8 cellular contexts compared by ENCODE assay signal in genomic region chr14:76376001-76376404, GRCh38. TPM values are rescaled to one million over a fixed set of nuclear protein-coding genes. Genes with fewer than 3 reads are reported as not detected.
DNase-seq lines count a peak whose midpoint lies in the region; ATAC-seq and TF ChIP-seq lines count a peak whose summit lies in the region.

TSS of gene ESRRB (plus strand) at chr14:76376137. CDS start at chr14:76376402, 265 bp downstream.

- TF ChIP-seq CTCF in HCT116 (IDR thresholded peaks at IDR 0.05 in 2 of 3, conservative IDR thresholded peaks at IDR 0.05 in 1 of 3; ENCODE audit: borderline replicate concordance in 1 of 3, insufficient read depth in 1 of 3, low read depth in 2 of 3, low read length in 2 of 3) (no peak), psoas muscle (IDR thresholded peaks at IDR 0.05) (no peak)

- DNase-seq in HCT116 (ENCODE audit: low read depth, low spot score) (peak; percentile 65), SK-N-MC (ENCODE audit: low read depth, low spot score) (peak; percentile 58), left ventricle myocardium superior (no peak), psoas muscle (no peak), SHP77 treated with DMSO at 0.1 percent for 48 hours (lab: John Stamatoyannopoulos, UW) (no peak), HuH-7 (ENCODE audit: low spot score) (no peak)

- H3K9ac ChIP-seq in HCT116 (ENCODE audit: low read length) (peak within 1 kb of the TSS; percentile 48), SK-N-MC (ENCODE audit: insufficient read length) (peak within 1 kb of the TSS; percentile 56)

- H3K36me3 ChIP-seq in HCT116 (ENCODE audit: control insufficient read depth in 1 of 2, insufficient read depth in 2 of 2, low read length in 2 of 2), result no peaks in the 10 kb centered on the region
- H3K36me3 ChIP-seq in SK-N-MC (ENCODE audit: insufficient read depth, low read length), result no peaks in the 10 kb centered on the region
- H3K36me3 ChIP-seq in psoas muscle (ENCODE audit: insufficient read depth in 1 of 2, low read depth in 1 of 2), result no peaks in the 10 kb centered on the region

- BruUV-seq in HCT116 (replicated peaks; lab: Mats Ljungman, UMichigan), result no TSS peak

- peak within 1 kb of the TSS; percentile 96 for H3K4me2 ChIP-seq in HCT116 (ENCODE audit: low read length)

- no peak for TF ChIP-seq RAD21 in HCT116 (IDR thresholded peaks at IDR 0.05; ENCODE audit: low read depth)

- RAD21 ChIA-PET in HCT116 (lab: Charles Lee; ENCODE audit: low non-redundant PET in 1 of 2, low total read pairs in 2 of 2, uncharacterized antibody in 2 of 2, unreplicated experiment in 2 of 2), result interaction anchor here in 1 of 2 experiments (0.6 kb wide), 1 partner anchor 391 kb away, joined by 3 read pairs; the partner anchor contains the start of gene IFT43

- peaks cover 24% of the 10 kb centered on the region; the same call in 1 of the 2 replicates for H3K27me3 ChIP-seq in HCT116 (ENCODE audit: insufficient read depth, low read length)
- peaks cover 0 to 25% (median 17%) of the 10 kb centered on the region in 3 donors for H3K27me3 ChIP-seq in psoas muscle (ENCODE audit: insufficient read depth in 3 of 3, low read length in 2 of 3)

- TF ChIP-seq POLR2A in HCT116 (IDR thresholded peaks at IDR 0.05; ENCODE audit: borderline replicate concordance, extremely low read depth, insufficient read depth, insufficient read length), result no peak

- H4K20me1 ChIP-seq in HCT116 (ENCODE audit: insufficient read depth), result no peaks in the 10 kb centered on the region

- CTCF ChIA-PET in HCT116 (lab: Charles Lee), result interaction anchor here (0.6 to 1.6 kb wide), 2 partner anchors 11 to 394 kb away, joined by 4 to 7 read pairs; no protein-coding TSS in a partner anchor

- POLR2A ChIA-PET in HCT116 (lab: Charles Lee), result interaction anchor here (0.6 to 0.7 kb wide), 2 partner anchors 13 to 441 kb away, joined by 3 read pairs; no protein-coding TSS in a partner anchor

- peak; percentile 89 for ATAC-seq in HCT116
- peak; percentile 44 for ATAC-seq in left ventricle myocardium superior
- peak in 3 of 4 donors; percentile 36 to 64 (median 53) for ATAC-seq in psoas muscle
- no peak for ATAC-seq in GM18498 (IDR thresholded peaks at IDR 0.05; ENCODE audit: unreplicated experiment)
- no peak for ATAC-seq in HG02588 (IDR thresholded peaks at IDR 0.05; ENCODE audit: unreplicated experiment)

- WGBS in psoas muscle, 3 donors, result 4 to 5% (median 5%) methylated on average over 24 to 25 of the region's 25 CpGs

- no peaks in the 10 kb centered on the region for H3K79me2 ChIP-seq in HCT116 (ENCODE audit: insufficient read depth, low read length)

- H2AFZ ChIP-seq in HCT116 (ENCODE audit: low read depth, low read length, poor library complexity, severe bottlenecking), result peak within 1 kb of the TSS; percentile 81

- intact Hi-C loops in HCT116 (cut with micrococcal nuclease) (no loop called here), left ventricle myocardium superior (cut with micrococcal nuclease) (no loop called here), psoas muscle (cut with DNase I) (no loop called here)

- H3K4me3 ChIP-seq in HCT116 (replicated peaks in 1 of 2; ENCODE audit: low read depth in 1 of 2, low read length in 2 of 2) (peak within 1 kb of the TSS; percentile 64 to 66), SK-N-MC (peak within 1 kb of the TSS; percentile 82), psoas muscle (peak within 1 kb of the TSS; percentile 53)

- H3K9me3 ChIP-seq in HCT116 (ENCODE audit: control insufficient read depth in 1 of 2, insufficient read depth in 1 of 2, low read depth in 1 of 2, low read length in 2 of 2) (no peaks in the 10 kb centered on the region), SK-N-MC (ENCODE audit: low read depth, low read length) (no peaks in the 10 kb centered on the region), psoas muscle (no peaks in the 10 kb centered on the region)

- no peak within 1 kb of the TSS for H3K27ac ChIP-seq in HCT116 (ENCODE audit: low read depth, low read length)
- H3K27ac ChIP-seq in SK-N-MC, result no peak within 1 kb of the TSS
- no peak within 1 kb of the TSS for H3K27ac ChIP-seq in psoas muscle

- no peaks in the 10 kb centered on the region for H3K9me2 ChIP-seq in HCT116 (ENCODE audit: insufficient read depth)

- H3K4me1 ChIP-seq in HCT116 (ENCODE audit: control insufficient read depth in 1 of 2, insufficient read depth in 2 of 2, low read length in 2 of 2) (peaks cover 12 to 26% of the 10 kb centered on the region in 2 experiments; a peak in 3 of 4 replicates), psoas muscle (no peaks in the 10 kb centered on the region)

TF ChIP-seq in HCT116, 20 proteins besides CTCF, POLR2A, EP300 and RAD21:
- TF ChIP-seq EZH2phosphoT487 (IDR thresholded peaks at IDR 0.05; ENCODE audit: borderline replicate concordance) (no peak), SRF (IDR thresholded peaks at IDR 0.05; ENCODE audit: low read depth) (no peak), MAX (IDR thresholded peaks at IDR 0.05) (peak; percentile 57), YY1 (IDR thresholded peaks at IDR 0.05; ENCODE audit: extremely low read depth, insufficient replicate concordance, low read depth, low read length) (no peak), FOSL1 (IDR thresholded peaks at IDR 0.05; ENCODE audit: low read depth) (no peak), ELF1 (IDR thresholded peaks at IDR 0.05; ENCODE audit: borderline replicate concordance, low read depth) (no peak), EGR1 (IDR thresholded peaks at IDR 0.05; ENCODE audit: low read depth) (no peak), POLR2AphosphoS5 (IDR thresholded peaks at IDR 0.05; ENCODE audit: low read depth, low read length) (no peak), SP1 (IDR thresholded peaks at IDR 0.05; ENCODE audit: low read depth) (0 out of 2 replicates have a peak, but pooled peaks have one; percentile 25), TCF7L2 (IDR thresholded peaks at IDR 0.05; ENCODE audit: borderline replicate concordance, extremely low read depth, insufficient read depth, insufficient read length) (no peak), ZNF274 (IDR thresholded peaks at IDR 0.05; ENCODE audit: low read depth, low read length) (no peak), CEBPB (IDR thresholded peaks at IDR 0.05; ENCODE audit: low read depth) (no peak), CBX3 (IDR thresholded peaks at IDR 0.05; ENCODE audit: low read depth) (no peak)
TF ChIP-seq in HCT116: peak in this region for 2.

RNA-seq across cellular contexts. Expression of gene ESRRB, which starts in this region (rescaled TPM):
- total RNA-seq in HCT116 (2021; ENCODE audit: unreplicated experiment) (1.9 TPM), left ventricle myocardium superior (4.6 TPM), psoas muscle (1 to 10 TPM; 2.5 to 9.9 (median 4.8) TPM)
- polyA plus RNA-seq in HCT116 (2012), result 0.31 and 0.59 TPM in 2 replicates
- 1 to 10 TPM in 2 of 3 donors, under 1 TPM in 1; 0.17 to 2.1 (median 1.5) TPM for polyA plus RNA-seq in psoas muscle

Comparison
In these comparisons a context has a peak if more than half of its experiments do, and no peak if none do; other contexts are left out.
1. ATAC-seq: peak in HCT116 (single experiment), left ventricle myocardium superior (single experiment) and psoas muscle (3 of 4); none in GM18498 (single experiment) and HG02588 (single experiment).
2. DNase-seq: peak in HCT116 (single experiment) and SK-N-MC (single experiment); none in left ventricle myocardium superior (single experiment), psoas muscle (0 of 2), SHP77 treated with DMSO at 0.1 percent for 48 hours (single experiment) and HuH-7 (single experiment).
3. Peak in every context shown above with its lines, with median percentiles within 50 percentile points of each other: H3K4me3 ChIP-seq.